Comparison of ENCODE assay signal across 7 cellular contexts in genomic region chr18:26657618-26658581, GRCh38.
DNase-seq lines count a peak whose midpoint lies in the region; ATAC-seq and TF ChIP-seq lines count a peak whose summit lies in the region.

No MANE protein-coding gene starts in this region.

- H3K9me2 ChIP-seq in GM23338 (ENCODE audit: insufficient read depth) = no peaks in the 10 kb centered on the region

- peak overlapping the region; percentile 85 for H2AFZ ChIP-seq in GM23338

- no peaks in the 10 kb centered on the region for H3K79me2 ChIP-seq in GM23338 (replicated peaks; ENCODE audit: insufficient read depth)

- ATAC-seq in GM23338 (no peak), GM21717 (IDR thresholded peaks at IDR 0.05; ENCODE audit: unreplicated experiment) (no peak), GM19455 (IDR thresholded peaks at IDR 0.05; ENCODE audit: unreplicated experiment) (no peak)

- TF ChIP-seq CTCF in GM23338 (conservative IDR thresholded peaks at IDR 0.05; ENCODE audit: low read depth in 2 of 2) (no peak), foreskin fibroblast (IDR thresholded peaks at IDR 0.05; ENCODE audit: low read depth, low read length) (no peak)

- peak overlapping the region; percentile 65 for H3K4me3 ChIP-seq in GM23338
- H3K4me3 ChIP-seq in SK-N-MC = peak overlapping the region; percentile 90
- peak overlapping the region; percentile 73 to 86 for H3K4me3 ChIP-seq in foreskin fibroblast (ENCODE audit: low read depth in 1 of 2, low read length in 2 of 2)
- peak overlapping the region; percentile 72 for H3K4me3 ChIP-seq in skeletal muscle satellite cell (ENCODE audit: low read length)

- 0 out of 2 replicates have a peak, but pooled peaks cover 5% of the 10 kb centered on the region for H3F3A ChIP-seq in GM23338 (replicated peaks; ENCODE audit: low read depth)

- H3K9ac ChIP-seq in SK-N-MC (ENCODE audit: insufficient read length) (peak overlapping the region; percentile 83), skeletal muscle satellite cell (ENCODE audit: low read depth, low read length) (no peak overlapping the region)

- H3K27me3 ChIP-seq in GM23338 (ENCODE audit: insufficient read depth) = peaks cover 42% of the 10 kb centered on the region
- H3K27me3 ChIP-seq in skeletal muscle satellite cell (ENCODE audit: control insufficient read depth, insufficient read depth, low read length) = peaks cover 75% of the 10 kb centered on the region

- no peak for DNase-seq in GM23338 (ENCODE audit: low spot score)
- DNase-seq in SK-N-MC (ENCODE audit: low read depth, low spot score) = no peak
- DNase-seq in foreskin fibroblast = peak in 1 of 2 donors; percentile 20
- DNase-seq in HPDE6-E6E7 (ENCODE audit: extremely low spot score) = no peak

- H3K36me3 Mint-ChIP-seq in GM23338 (ENCODE audit: low read depth) = no peaks in the 10 kb centered on the region; the same call in 2 of the 3 replicates

- H3K4me3 Mint-ChIP-seq in GM23338 = peak overlapping the region; percentile 88

- H3K36me3 ChIP-seq in GM23338 (ENCODE audit: insufficient read depth) (no peaks in the 10 kb centered on the region), SK-N-MC (ENCODE audit: insufficient read depth, low read length) (no peaks in the 10 kb centered on the region), skeletal muscle satellite cell (ENCODE audit: insufficient read depth, low read length) (no peaks in the 10 kb centered on the region)

- H3K9me3 ChIP-seq in SK-N-MC (ENCODE audit: low read depth, low read length) (no peaks in the 10 kb centered on the region), skeletal muscle satellite cell (replicated peaks; ENCODE audit: low read length) (no peaks in the 10 kb centered on the region)

- H3K9me3 Mint-ChIP-seq in GM23338 = no peaks in the 10 kb centered on the region; the same call in 2 of the 3 replicates

- H4K20me1 ChIP-seq in GM23338 (replicated peaks; ENCODE audit: insufficient read depth) = no peaks in the 10 kb centered on the region

- H3K27ac ChIP-seq in GM23338 (ENCODE audit: low read depth) (no peak overlapping the region), SK-N-MC (peak overlapping the region; percentile 38)

- peak overlapping the region; percentile 82 for H3K4me2 ChIP-seq in GM23338
- H3K4me2 ChIP-seq in skeletal muscle satellite cell (ENCODE audit: low read length) = peak overlapping the region; percentile 87

- peaks cover 25% of the 10 kb centered on the region for H3K4me1 ChIP-seq in GM23338 (ENCODE audit: insufficient read depth)
- H3K4me1 ChIP-seq in skeletal muscle satellite cell (ENCODE audit: control insufficient read depth, insufficient read depth, low read length) = peaks cover 12% of the 10 kb centered on the region

- H3K4me1 Mint-ChIP-seq in GM23338 = peaks cover 44% of the 10 kb centered on the region

- H3K27ac Mint-ChIP-seq in GM23338 = peak overlapping the region; percentile 83

- peaks cover 16% of the 10 kb centered on the region for H3K27me3 Mint-ChIP-seq in GM23338 (ENCODE audit: insufficient read depth, low read depth, poor library complexity)

TF ChIP-seq in GM23338, 12 proteins besides CTCF, POLR2A, EP300 and RAD21 (continues in another document):
- no peak for TF ChIP-seq JUNB (IDR thresholded peaks at IDR 0.05; ENCODE audit: unreplicated experiment)
- TF ChIP-seq REST (IDR thresholded peaks at IDR 0.05; ENCODE audit: unreplicated experiment) = no peak
- no peak for TF ChIP-seq POLR2AphosphoS5 (IDR thresholded peaks at IDR 0.05; ENCODE audit: low read depth)
- no peak for TF ChIP-seq ZNF331 (CRISPR knock-in tag; IDR thresholded peaks at IDR 0.05; ENCODE audit: low read depth)
- no peak for TF ChIP-seq NANOG (IDR thresholded peaks at IDR 0.05; ENCODE audit: borderline replicate concordance)
- no peak for TF ChIP-seq EZH2 (IDR thresholded peaks at IDR 0.05; ENCODE audit: low read depth, unreplicated experiment)
- TF ChIP-seq CREB1 (CRISPR knock-in tag; IDR thresholded peaks at IDR 0.05; ENCODE audit: low read depth) = no peak
- TF ChIP-seq STAT1 (IDR thresholded peaks at IDR 0.05; ENCODE audit: unreplicated experiment) = no peak
- TF ChIP-seq ETS1 (IDR thresholded peaks at IDR 0.05) = no peak
- TF ChIP-seq EZH2phosphoT487 (IDR thresholded peaks at IDR 0.05; ENCODE audit: unreplicated experiment) = no peak
- no peak for TF ChIP-seq ZNF114 (CRISPR knock-in tag; IDR thresholded peaks at IDR 0.05)
